Comparison of ENCODE assay signal across 8 cellular contexts in genomic region chr1:22053861-22054770, GRCh38. TPM values are rescaled to one million over a fixed set of nuclear protein-coding genes. Genes with fewer than 3 reads are reported as not detected.
DNase-seq lines count a peak whose midpoint lies in the region; ATAC-seq and TF ChIP-seq lines count a peak whose summit lies in the region.

No MANE protein-coding gene starts in this region.

- peak overlapping the region; percentile 86 for H3K4me3 ChIP-seq in WI38 (ENCODE audit: low read depth, low read length)

- H3K27me3 Mint-ChIP-seq in glutamatergic neuron (ENCODE audit: unreplicated experiment), result peaks cover 5% of the 10 kb centered on the region
- H3K27me3 Mint-ChIP-seq in stimulated activated memory B cell treated with anti-CD40 and anti-IgM and Interleukin-4, amounts not matched to agents 10 μg/mL and 1 μg/mL and 100 μg/mL, for 72 hours, result no peaks in the 10 kb centered on the region

- peak overlapping the region; percentile 100 for H3K27ac Mint-ChIP-seq in glutamatergic neuron (ENCODE audit: unreplicated experiment)
- peak overlapping the region; percentile 91 for H3K27ac Mint-ChIP-seq in stimulated activated memory B cell treated with anti-CD40 and anti-IgM and Interleukin-4, amounts not matched to agents 10 μg/mL and 1 μg/mL and 100 μg/mL, for 72 hours

- no peaks in the 10 kb centered on the region for H3K36me3 Mint-ChIP-seq in glutamatergic neuron (ENCODE audit: unreplicated experiment)
- peaks cover 6% of the 10 kb centered on the region for H3K36me3 Mint-ChIP-seq in stimulated activated memory B cell treated with anti-CD40 and anti-IgM and Interleukin-4, amounts not matched to agents 10 μg/mL and 1 μg/mL and 100 μg/mL, for 72 hours

- DNase-seq in NCI-H2227 (lab: John Stamatoyannopoulos, UW; ENCODE audit: unreplicated experiment) (peak; percentile 31), NCI-H2227 treated with DMSO at 0.1 percent for 48 hours (lab: John Stamatoyannopoulos, UW) (no peak), glutamatergic neuron (no peak), foreskin melanocyte (no peak), globus pallidus (ENCODE audit: low spot score) (no peak)

- peak overlapping the region; percentile 99 for H3K4me3 Mint-ChIP-seq in glutamatergic neuron (ENCODE audit: unreplicated experiment)
- H3K4me3 Mint-ChIP-seq in stimulated activated memory B cell treated with anti-CD40 and anti-IgM and Interleukin-4, amounts not matched to agents 10 μg/mL and 1 μg/mL and 100 μg/mL, for 72 hours, result peak overlapping the region; percentile 92

- no peak for TF ChIP-seq CTCF in WI38 (IDR thresholded peaks at IDR 0.05; ENCODE audit: low read depth, low read length)
- TF ChIP-seq CTCF in glutamatergic neuron (IDR thresholded peaks at IDR 0.05; ENCODE audit: partially characterized antibody, unreplicated experiment), result no peak

- H3K4me1 Mint-ChIP-seq in glutamatergic neuron (ENCODE audit: low read depth, unreplicated experiment), result peaks cover 12% of the 10 kb centered on the region
- peaks cover 58% of the 10 kb centered on the region for H3K4me1 Mint-ChIP-seq in stimulated activated memory B cell treated with anti-CD40 and anti-IgM and Interleukin-4, amounts not matched to agents 10 μg/mL and 1 μg/mL and 100 μg/mL, for 72 hours

- ATAC-seq in stimulated activated memory B cell treated with anti-CD40 and anti-IgM and Interleukin-4, amounts not matched to agents 10 μg/mL and 1 μg/mL and 100 μg/mL, for 72 hours, result no peak
- ATAC-seq in GM19455 (IDR thresholded peaks at IDR 0.05; ENCODE audit: unreplicated experiment), result no peak

- peaks cover 20% of the 10 kb centered on the region for H3K9me3 Mint-ChIP-seq in glutamatergic neuron (ENCODE audit: unreplicated experiment)
- H3K9me3 Mint-ChIP-seq in stimulated activated memory B cell treated with anti-CD40 and anti-IgM and Interleukin-4, amounts not matched to agents 10 μg/mL and 1 μg/mL and 100 μg/mL, for 72 hours, result no peaks in the 10 kb centered on the region

RNA-seq across cellular contexts. Expression of gene CDC42, which starts 1.6 kb away (rescaled TPM):
- 283 TPM for total RNA-seq in glutamatergic neuron (ENCODE audit: unreplicated experiment)

RNA-seq across cellular contexts. Expression of gene CELA3A, which starts 52.7 kb away (rescaled TPM):
- total RNA-seq in glutamatergic neuron (ENCODE audit: unreplicated experiment), result not detected
